3 cellular contexts compared by ENCODE assay signal in genomic region chr4:125370478-125370877, GRCh38.
TF ChIP-seq lines count a peak whose summit lies in the region.

No MANE protein-coding gene starts in this region.

TF ChIP-seq in HepG2, 621 proteins besides CTCF, POLR2A, EP300 and RAD21:
- TF ChIP-seq MAFK (conservative IDR thresholded peaks at IDR 0.05 in 1 of 2, IDR thresholded peaks at IDR 0.05 in 1 of 2; ENCODE audit: low read length in 2 of 2): peak; percentile 77 to 89
- no peak for TF ChIP-seq ZNF605 (CRISPR knock-in tag; IDR thresholded peaks at IDR 0.05)
- no peak for TF ChIP-seq ZBTB20 (CRISPR knock-in tag; IDR thresholded peaks at IDR 0.05; ENCODE audit: borderline replicate concordance, low read depth)
- TF ChIP-seq ZBTB46 (CRISPR knock-in tag; IDR thresholded peaks at IDR 0.05; ENCODE audit: borderline replicate concordance): no peak
- peak; percentile 80 for TF ChIP-seq MAFF (IDR thresholded peaks at IDR 0.05; ENCODE audit: low read depth, low read length)
- TF ChIP-seq ZNF770 (CRISPR knock-in tag; IDR thresholded peaks at IDR 0.05): no peak
- no peak for TF ChIP-seq ZNF704 (CRISPR knock-in tag; IDR thresholded peaks at IDR 0.05; ENCODE audit: borderline replicate concordance)
- no peak for TF ChIP-seq ZNF652 (CRISPR knock-in tag; IDR thresholded peaks at IDR 0.05; ENCODE audit: borderline replicate concordance, low read depth)
- TF ChIP-seq ZNF331 (CRISPR knock-in tag; IDR thresholded peaks at IDR 0.05): no peak

TF ChIP-seq in IMR-90, 13 proteins besides CTCF, POLR2A, EP300 and RAD21:
- no peak for TF ChIP-seq ELK1 (IDR thresholded peaks at IDR 0.05; ENCODE audit: borderline replicate concordance, low read depth, low read length)
- peak; percentile 86 for TF ChIP-seq MAFK (IDR thresholded peaks at IDR 0.05; ENCODE audit: low read depth, low read length)

TF ChIP-seq in K562, 482 proteins besides CTCF, POLR2A, EP300 and RAD21:
- TF ChIP-seq ZNF561 (CRISPR knock-in tag; conservative IDR thresholded peaks at IDR 0.05) (no peak), ZNF76 (CRISPR knock-in tag; IDR thresholded peaks at IDR 0.05; ENCODE audit: borderline replicate concordance) (no peak), NCOA2 (IDR thresholded peaks at IDR 0.05; ENCODE audit: partially characterized antibody in 2 of 2) (no peak), ZNF592 (IDR thresholded peaks at IDR 0.05) (no peak), HDGF (IDR thresholded peaks at IDR 0.05) (no peak), MAFF (IDR thresholded peaks at IDR 0.05; ENCODE audit: low read length) (peak; percentile 55), ERF (CRISPR knock-in tag; IDR thresholded peaks at IDR 0.05) (no peak), RREB1 (CRISPR knock-in tag; IDR thresholded peaks at IDR 0.05) (no peak), BCLAF1 (IDR thresholded peaks at IDR 0.05; ENCODE audit: borderline replicate concordance in 1 of 2, control insufficient read depth in 1 of 2, low read depth in 2 of 2, low read length in 1 of 2) (no peak), EGR1 (conservative IDR thresholded peaks at IDR 0.05) (no peak), GTF2A2 (tag; IDR thresholded peaks at IDR 0.05) (no peak), JUN (IDR thresholded peaks at IDR 0.05; ENCODE audit: borderline replicate concordance, low read depth, low read length) (no peak), JUN (CRISPR knock-in tag; IDR thresholded peaks at IDR 0.05; ENCODE audit: borderline replicate concordance) (no peak), ZNF696 (CRISPR knock-in tag; conservative IDR thresholded peaks at IDR 0.05) (no peak), HCFC1 (IDR thresholded peaks at IDR 0.05; ENCODE audit: low read depth, low read length) (no peak), RFX5 (IDR thresholded peaks at IDR 0.05; ENCODE audit: low read depth, low read length) (no peak), MAFG (tag; conservative IDR thresholded peaks at IDR 0.05) (0 out of 2 replicates have a peak, but pooled peaks have one; percentile 14), TFE3 (CRISPR knock-in tag; IDR thresholded peaks at IDR 0.05) (no peak), DEAF1 (CRISPR knock-in tag; IDR thresholded peaks at IDR 0.05) (no peak), SMAD2 (IDR thresholded peaks at IDR 0.05; ENCODE audit: low read depth, low read length) (no peak), SMAD4 (CRISPR knock-in tag; conservative IDR thresholded peaks at IDR 0.05) (no peak), ZNF316 (IDR thresholded peaks at IDR 0.05) (peak; percentile 71), ELK1 (CRISPR knock-in tag; IDR thresholded peaks at IDR 0.05) (no peak), GATAD2A (IDR thresholded peaks at IDR 0.05) (no peak), DDX20 (tag; IDR thresholded peaks at IDR 0.05; ENCODE audit: low read depth) (no peak), C11orf30 (IDR thresholded peaks at IDR 0.05; ENCODE audit: low read depth) (peak; percentile 27; the same call in 1 of the 2 replicates), MAFK (IDR thresholded peaks at IDR 0.05; ENCODE audit: low read length) (peak; percentile 61; the same call in 1 of the 2 replicates)
